Comparison of ENCODE assay signal across 8 cellular contexts in the genomic region with DNA sequence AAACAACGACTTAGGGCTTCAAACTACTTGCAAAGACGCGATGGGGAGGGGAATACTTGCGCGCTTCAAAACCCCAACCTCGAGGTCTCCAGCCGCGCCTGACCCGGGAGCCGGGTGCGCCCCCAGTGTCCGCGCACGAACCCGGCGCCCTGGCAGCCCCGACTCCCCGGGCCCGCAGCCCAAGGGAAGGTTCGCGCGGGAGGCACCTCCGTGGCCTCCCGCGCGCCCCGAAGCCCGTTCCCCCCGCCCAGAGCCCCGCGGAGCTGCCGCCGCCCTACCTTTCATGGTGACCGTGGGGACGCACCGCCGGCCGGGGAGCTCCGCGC. TPM values are rescaled to one million over a fixed set of nuclear protein-coding genes. Genes with fewer than 3 reads are reported as not detected.
DNase-seq lines count a peak whose midpoint lies in the region; ATAC-seq and TF ChIP-seq lines count a peak whose summit lies in the region.

No MANE protein-coding gene starts in this region.

- H3K4me3 ChIP-seq in colonic mucosa (peak overlapping the region; percentile 35), right lobe of liver (peak overlapping the region in 2 of 3 donors; percentile 18 to 26), testis (peak overlapping the region; percentile 55 to 61)

- no peaks in the 10 kb centered on the region for H3K9me3 ChIP-seq in colonic mucosa
- H3K9me3 ChIP-seq in right lobe of liver, result no peaks in the 10 kb centered on the region
- no peaks in the 10 kb centered on the region for H3K9me3 ChIP-seq in testis

- intact Hi-C loops in colonic mucosa (cut with DNase I) (loop anchor here (10.0 kb wide), 1 partner anchor 115 kb away; no protein-coding TSS in a partner anchor), right lobe of liver (cut with DNase I) (no loop called here), testis (cut with DNase I; ENCODE audit: low total_unique reads) (no loop called here)

- H3K27me3 Mint-ChIP-seq in HFFc6 (ENCODE audit: insufficient read depth), result peaks cover 49% of the 10 kb centered on the region

- TF ChIP-seq POLR2A in right lobe of liver (IDR thresholded peaks at IDR 0.05), result no peak
- no peak for TF ChIP-seq POLR2A in testis (IDR thresholded peaks at IDR 0.05)

- H3K36me3 Mint-ChIP-seq in HFFc6 (ENCODE audit: low read depth), result no peaks in the 10 kb centered on the region

- H3K4me1 Mint-ChIP-seq in HFFc6 (ENCODE audit: low read depth), result peaks cover 14% of the 10 kb centered on the region

- H3K4me3 Mint-ChIP-seq in HFFc6, result peak overlapping the region; percentile 79; the same call in 1 of the 2 replicates

- H3K27me3 ChIP-seq in colonic mucosa (peaks cover 26% of the 10 kb centered on the region), right lobe of liver (peaks cover 0 to 6% of the 10 kb centered on the region in 2 donors), testis (no peaks in the 10 kb centered on the region)

- H3K9me3 Mint-ChIP-seq in HFFc6, result no peaks in the 10 kb centered on the region

- H3K4me1 ChIP-seq in colonic mucosa (no peaks in the 10 kb centered on the region), right lobe of liver (no peaks in the 10 kb centered on the region), testis (peaks cover 12% of the 10 kb centered on the region)

- 0% methylated on average over 2 of the region's 40 CpGs for WGBS in right lobe of liver (ENCODE audit: insufficient coverage, low coverage, low lambda C conversion rate, missing lambda C conversion rate)
- WGBS in testis, 2 donors, result 0 to 3% methylated on average over 5 to 26 of the region's 40 CpGs

- H3K36me3 ChIP-seq in colonic mucosa (no peaks in the 10 kb centered on the region), right lobe of liver (no peaks in the 10 kb centered on the region), testis (ENCODE audit: low read depth, missing control alignments) (no peaks in the 10 kb centered on the region)

- no peak overlapping the region for H3K27ac Mint-ChIP-seq in HFFc6

- no peak overlapping the region for H3K9ac ChIP-seq in colonic mucosa (ENCODE audit: low read depth in 2 of 2, low read length in 2 of 2)

- TF ChIP-seq CTCF in HFFc6 (IDR thresholded peaks at IDR 0.05) (no peak; the same call in 1 of the 2 replicates), colonic mucosa (IDR thresholded peaks at IDR 0.05) (no peak), right lobe of liver (IDR thresholded peaks at IDR 0.05) (no peak), testis (IDR thresholded peaks at IDR 0.05) (peak in 1 of 3 experiments; percentile 10)

- H3K27ac ChIP-seq in colonic mucosa (no peak overlapping the region), right lobe of liver (no peak overlapping the region), testis (peak overlapping the region; percentile 59 to 66)

- DNase-seq in HFFc6 (no peak), colonic mucosa (no peak), right lobe of liver (no peak), testis (no peak), NCI-H2081 treated with DMSO at 0.1 percent for 48 hours (lab: John Stamatoyannopoulos, UW) (no peak), DMS114 treated with DMSO at 0.1 percent for 48 hours (lab: John Stamatoyannopoulos, UW; ENCODE audit: unreplicated experiment) (no peak), NOMO-1 (lab: John Stamatoyannopoulos, UW; ENCODE audit: unreplicated experiment in 2 of 2) (no peak), CD1c-positive myeloid dendritic cell (ENCODE audit: extremely low spot score) (no peak)

- no peak for ATAC-seq in right lobe of liver

RNA-seq across cellular contexts. Expression of a gene that starts 0.3 kb away (rescaled TPM):
- under 1 TPM in 5 of 6 experiments, not detected in 1; 0.05 to 0.21 (median 0.15) TPM for total RNA-seq in HFFc6 (2021; fragmentation: NEBNext Ultra II Directional; extraction: Animal tissue kit (Norgen Biotek cat#: 25700))
- 1 to 10 TPM; 1.9 to 4.7 TPM for total RNA-seq in colonic mucosa
- total RNA-seq in right lobe of liver, result under 1 TPM in 5 of 6 experiments, not detected in 1; 0.12 to 1.00 (median 0.37) TPM
- total RNA-seq in testis, result 1 to 10 TPM; 4.5 to 8.1 TPM
- 10.4 TPM for polyA plus RNA-seq in testis (ENCODE audit: insufficient read depth, low read depth, low replicate concordance)

Comparison
In these comparisons a context has a peak if more than half of its experiments do, and no peak if none do; other contexts are left out.
1. H3K27ac ChIP-seq: peak in testis (2 of 2); none in colonic mucosa (single experiment) and right lobe of liver (0 of 3).
2. Peak in every context shown above with its lines, with median percentiles within 50 percentile points of each other: H3K4me3 ChIP-seq.